ENCODE assay signal across 34 cellular contexts in genomic region chr10:17396004-17396403, GRCh38. TPM values are rescaled to one million over a fixed set of nuclear protein-coding genes. Genes with fewer than 3 reads are reported as not detected.
"Had no signal": no experiment of that assay in that cellular context is flagged by ENCODE, and none has a peak within 500 bp of the region (broad histone marks: within the 10 kb centered on the region; RNA-seq: fewer than 3 reads in every experiment).

No MANE protein-coding gene starts in this region.

- H3K27ac ChIP-seq: adrenal gland, ascending aorta, body of pancreas, brain microvascular endothelial cell, breast epithelium, cardiac muscle cell had no signal

- H3K4me1 ChIP-seq: adrenal gland, ascending aorta, body of pancreas, breast epithelium had no signal

- DNase-seq: activated effector memory CD4-positive, alpha-beta T cell treated with anti-CD3 and anti-CD28 coated beads, Interleukin-2, amount 50 U/mL, for 16 hours; activated effector memory CD4-positive, alpha-beta T cell treated with Interleukin-2 at 50 U/mL for 16 hours; activated gamma-delta T cell; activated gamma-delta T cell treated with Interleukin-2 at 50 U/mL for 16 hours; activated naive CD4-positive, alpha-beta T cell; activated naive CD4-positive, alpha-beta T cell treated with anti-CD3 and anti-CD28 coated beads for 36 hours; activated naive CD4-positive, alpha-beta T cell treated with anti-CD3 and anti-CD28 coated beads, Interleukin-2, amount 10 ng/mL, durations not matched to agents 7 days and 5 days; activated naive CD4-positive, alpha-beta T cell treated with anti-CD3 and anti-CD28 coated beads, Interleukin-2, amount 50 U/mL, for 16 hours; activated naive CD4-positive, alpha-beta T cell treated with Interleukin-2 at 50 U/mL for 16 hours; activated naive CD8-positive, alpha-beta T cell treated with anti-CD3 and anti-CD28 coated beads for 36 hours; activated naive CD8-positive, alpha-beta T cell treated with anti-CD3 and anti-CD28 coated beads, Interleukin-2, amount 10 ng/mL, durations not matched to agents 7 days and 5 days; activated naive CD8-positive, alpha-beta T cell treated with anti-CD3 and anti-CD28 coated beads, Interleukin-2, amount 50 U/mL, for 24 hours; activated T-cell treated with anti-CD3 and anti-CD28 coated beads, Interleukin-2, amount 50 U/mL, for 1 hour; activated T-cell treated with anti-CD3 and anti-CD28 coated beads, Interleukin-2, amount 50 U/mL, for 24 hours; activated T-cell treated with anti-CD3 and anti-CD28 coated beads, Interleukin-2, amount 50 U/mL, for 4 hours; activated T-cell treated with anti-CD3 and anti-CD28 coated beads, Interleukin-2, amount 50 U/mL, for 48 hours; activated T-cell treated with anti-CD3 and anti-CD28 coated beads, Interleukin-2, amount 50 U/mL, for 72 hours; adrenal gland; amniotic stem cell; amygdala; anterior cingulate cortex; aorta; body of pancreas; brain microvascular endothelial cell; caudate nucleus; central memory CD4-positive, alpha-beta T cell; cerebellar nuclear complex had no signal

- H3K36me3 ChIP-seq: adrenal gland, ascending aorta, brain microvascular endothelial cell, breast epithelium, cardiac muscle cell had no signal

- H3K27me3 ChIP-seq: adrenal gland, ascending aorta, body of pancreas, brain microvascular endothelial cell, breast epithelium, cardiac muscle cell had no signal

- H3K4me3 ChIP-seq: adrenal gland, ascending aorta, body of pancreas, breast epithelium, cardiac muscle cell had no signal

- H3K9me3 ChIP-seq: adrenal gland, ascending aorta, body of pancreas, breast epithelium had no signal

RNA-seq across cellular contexts. Expression of gene ST8SIA6, which starts 58.4 kb away (rescaled TPM):
- total RNA-seq: activated naive CD4-positive, alpha-beta T cell treated with anti-CD3 and anti-CD28 coated beads for 36 hours; activated naive CD8-positive, alpha-beta T cell treated with anti-CD3 and anti-CD28 coated beads for 36 hours; activated T-helper 1 cell treated with anti-CD3 and anti-CD28 coated beads, Interleukin-12 subunit alpha, Interleukin-12 subunit beta, Interleukin-2, Interleukin-4 antibody, amounts not matched to agents 30 ng/mL and 10 ng/mL and 1 ng/mL, durations not matched to agents 14 hours and 24 hours and 36 hours; activated T-helper 2 cell treated with anti-CD3 and anti-CD28 coated beads, Interferon-gamma antibody, Interleukin-2, Interleukin-4, amounts not matched to agents 10 μg/mL and 5 μg/mL and 100 μg/mL, durations not matched to agents 14 hours and 24 hours and 36 hours; ascending aorta; astrocyte; body of pancreas; cardiac muscle cell; chondrocyte had no signal
